ENCODE assay signal across 8 cellular contexts in genomic region chr9:96686638-96687335, GRCh38. TPM values are rescaled to one million over a fixed set of nuclear protein-coding genes. Genes with fewer than 3 reads are reported as not detected.
DNase-seq lines count a peak whose midpoint lies in the region; ATAC-seq and TF ChIP-seq lines count a peak whose summit lies in the region.

No MANE protein-coding gene starts in this region.

- no peak for TF ChIP-seq CTCF in GM13976 (IDR thresholded peaks at IDR 0.05; ENCODE audit: borderline replicate concordance, control extremely low read depth, extremely low read depth, insufficient read depth, missing control alignments)
- peak; percentile 22 to 80 (median 61) for TF ChIP-seq CTCF in heart left ventricle (IDR thresholded peaks at IDR 0.05)
- peak in 2 of 3 donors; percentile 39 to 49 for TF ChIP-seq CTCF in ovary (IDR thresholded peaks at IDR 0.05)

- H3K9me3 ChIP-seq in adipocyte (ENCODE audit: control insufficient read depth, low read length), result no peaks in the 10 kb centered on the region
- H3K9me3 ChIP-seq in heart left ventricle, result peaks cover 0 to 9% (median under 1%) of the 10 kb centered on the region in 12 donors
- H3K9me3 ChIP-seq in ovary, result no peaks in the 10 kb centered on the region
- H3K9me3 ChIP-seq in HAP-1, result no peaks in the 10 kb centered on the region

- H3K27ac ChIP-seq in heart left ventricle (peak overlapping the region in 11 of 12 donors; percentile 2 to 84 (median 67)), ovary (peak overlapping the region in 1 of 2 donors; percentile 42)

- no peaks in the 10 kb centered on the region for H3K36me3 ChIP-seq in adipocyte (ENCODE audit: control insufficient read depth, insufficient read depth, low read length, severe bottlenecking)
- H3K36me3 ChIP-seq in heart left ventricle, result no peaks in the 10 kb centered on the region
- no peaks in the 10 kb centered on the region for H3K36me3 ChIP-seq in ovary
- H3K36me3 ChIP-seq in HAP-1 (replicated peaks), result no peaks in the 10 kb centered on the region

- H3K27me3 ChIP-seq in adipocyte (replicated peaks; ENCODE audit: control insufficient read depth, insufficient read depth, low read length) (no peaks in the 10 kb centered on the region), heart left ventricle (no peaks in the 10 kb centered on the region), ovary (no peaks in the 10 kb centered on the region), HAP-1 (ENCODE audit: low read depth) (no peaks in the 10 kb centered on the region)

- in situ Hi-C loops in GM13976 (cut with MboI; ENCODE audit: low sequenced_read_pairs, unreplicated experiment), result no loop called here
- in situ Hi-C loops in ACHN (cut with HindIII; ENCODE audit: low pct_ligation_motif_present, low pct_unique_long_range_greater_than_20kb, low sequenced_read_pairs), result no loop called here
- in situ Hi-C loops in HAP-1 (cut with MboI; ENCODE audit: low sequenced_read_pairs), result no loop called here

- H3K4me1 ChIP-seq in adipocyte (ENCODE audit: control insufficient read depth, insufficient read depth, low read length), result peaks cover 3% of the 10 kb centered on the region
- H3K4me1 ChIP-seq in heart left ventricle, result peaks cover 0 to 13% (median 6%) of the 10 kb centered on the region in 12 donors
- H3K4me1 ChIP-seq in ovary (ENCODE audit: insufficient read depth), result no peaks in the 10 kb centered on the region
- H3K4me1 ChIP-seq in HAP-1, result no peaks in the 10 kb centered on the region

- peak overlapping the region; percentile 76 for H3K9ac ChIP-seq in adipocyte (ENCODE audit: low read length)

- H3K4me3 ChIP-seq in adipocyte (ENCODE audit: low read length), result peak overlapping the region; percentile 87
- H3K4me3 ChIP-seq in heart left ventricle, result peak overlapping the region; percentile 31 to 74 (median 63)
- H3K4me3 ChIP-seq in ovary, result peak overlapping the region; percentile 48
- H3K4me3 ChIP-seq in HAP-1, result no peak overlapping the region

- peak in 1 of 2 donors; percentile 40 for TF ChIP-seq POLR2A in heart left ventricle (IDR thresholded peaks at IDR 0.05)
- TF ChIP-seq POLR2A in ovary (IDR thresholded peaks at IDR 0.05), result no peak

- peak; percentile 50 for DNase-seq in GM13976 (ENCODE audit: low spot score)
- peak; percentile 60 to 89 for DNase-seq in SW 1271 (lab: John Stamatoyannopoulos, UW)
- peak; percentile 87 for DNase-seq in adipocyte (ENCODE audit: low read depth)
- peak; percentile 80 to 91 (median 85) for DNase-seq in heart left ventricle
- peak; percentile 43 to 77 (median 69) for DNase-seq in ovary
- DNase-seq in superior temporal gyrus (ENCODE audit: extremely low spot score), result peak; percentile 77
- no peak for DNase-seq in ACHN
- no peak for DNase-seq in HAP-1 (ENCODE audit: low spot score in 2 of 2)

- 2 to 5% (median 3%) methylated on average over 30 to 62 of the region's 62 CpGs for WGBS in heart left ventricle, 4 donors
- 1 to 2% (median 1%) methylated on average over 62 of the region's 62 CpGs for WGBS in ovary, 3 donors

- no peak for TF ChIP-seq EP300 in ovary (IDR thresholded peaks at IDR 0.05)

- ATAC-seq in heart left ventricle, result peak; percentile 91 to 99 (median 98)

- intact Hi-C loops in heart left ventricle (cut with DNase I), result no loop called here
- intact Hi-C loops in ovary (cut with DNase I), result loop anchor here in 1 of 4 donors (10.0 kb wide), 1 partner anchor 728 kb away; the partner anchor contains the start of gene TDRD7

RNA-seq across cellular contexts. Expression of gene PRXL2C, which starts 31.7 kb away (rescaled TPM):
- 10 to 100 TPM; 18.7 to 41.1 (median 24.6) TPM for total RNA-seq in heart left ventricle
- polyA plus RNA-seq in heart left ventricle, result 10 to 100 TPM; 10.6 to 14.7 TPM
- 10 to 100 TPM; 10.6 to 21.2 (median 14.9) TPM for total RNA-seq in ovary
- polyA plus RNA-seq in ovary, result 1 to 10 TPM; 6.6 to 9.6 TPM

Comparison
In these comparisons a context has a peak if more than half of its experiments do, and no peak if none do; other contexts are left out.
1. DNase-seq: peak in GM13976 (single experiment), SW 1271 (2 of 2), adipocyte (single experiment), heart left ventricle (5 of 5), ovary (5 of 5) and superior temporal gyrus (single experiment); none in ACHN (single experiment) and HAP-1 (0 of 2).